Comparison of ENCODE assay signal across 21 cellular contexts in genomic region chr12:46669720-46670119, GRCh38.
DNase-seq lines count a peak whose midpoint lies in the region; ATAC-seq and TF ChIP-seq lines count a peak whose summit lies in the region.
"Had no signal": no experiment of that assay in that cellular context is flagged by ENCODE, and none has a peak within 500 bp of the region (broad histone marks: within the 10 kb centered on the region; RNA-seq: fewer than 3 reads in every experiment).

No MANE protein-coding gene starts in this region.

- H3K36me3 ChIP-seq in GM23338 (ENCODE audit: insufficient read depth), result peaks cover 7% of the 10 kb centered on the region; the same call in 1 of the 2 replicates
- H3K36me3 ChIP-seq in HUES6 (ENCODE audit: control insufficient read depth, insufficient read depth, low read length), result peaks cover 6% of the 10 kb centered on the region; the same call in 1 of the 2 replicates

- peaks cover 22% of the 10 kb centered on the region for H3K9me2 ChIP-seq in GM23338 (ENCODE audit: insufficient read depth)

- H3K27ac ChIP-seq in GM23338 (ENCODE audit: low read depth), result peak overlapping the region; percentile 97
- peak overlapping the region; percentile 93 for H3K27ac ChIP-seq in HUES6 (ENCODE audit: low read depth, low read length)
- H3K27ac ChIP-seq: SK-N-MC had no signal

- H3K4me1 ChIP-seq in GM23338 (ENCODE audit: insufficient read depth) (peaks cover 15% of the 10 kb centered on the region; the same call in 1 of the 2 replicates), HUES6 (ENCODE audit: control insufficient read depth, insufficient read depth, low read length) (peaks cover 22% of the 10 kb centered on the region)

- H3K4me2 ChIP-seq in GM23338, result peak overlapping the region; percentile 51

- H3K36me3 Mint-ChIP-seq in GM23338 (ENCODE audit: low read depth), result peaks cover 56% of the 10 kb centered on the region
- H3K36me3 Mint-ChIP-seq: CD14-positive monocyte had no signal

- peak overlapping the region; percentile 92 for H3K27ac Mint-ChIP-seq in GM23338
- H3K27ac Mint-ChIP-seq: B cell, CD14-positive monocyte had no signal

- no peak overlapping the region for H2AFZ ChIP-seq in GM23338

- DNase-seq in GM23338 (ENCODE audit: low spot score) (peak; percentile 90), fibroblast of the aortic adventitia (ENCODE audit: low read depth) (peak; percentile 76), iPS-NIHi11 (ENCODE audit: low spot score) (peak; percentile 70), COR-L47 (lab: John Stamatoyannopoulos, UW) (no peak), T1000 (lab: John Stamatoyannopoulos, UW) (no peak)
- no peak for DNase-seq in stimulated activated CD4-positive, alpha-beta T cell treated with anti-CD3 and anti-CD28 coated beads, Interleukin-2, amount 100 ng/mL, for 48 hours
- DNase-seq: EL, HCEC 1CT, Kasumi-1, NCI-H1694, NCI-H2081, NCI-H2171, NCI-H524 treated with DMSO at 0.1 percent for 48 hours, NCI-H82, RPMI8226, SHP77 treated with DMSO at 0.1 percent for 48 hours had no signal

- H3K79me2 ChIP-seq in GM23338 (replicated peaks; ENCODE audit: insufficient read depth), result 0 out of 2 replicates have a peak, but pooled peaks cover 8% of the 10 kb centered on the region

- peaks cover 11% of the 10 kb centered on the region for H3K27me3 Mint-ChIP-seq in GM23338 (ENCODE audit: insufficient read depth, low read depth, poor library complexity)
- H3K27me3 Mint-ChIP-seq: B cell had no signal

- peaks cover 31% of the 10 kb centered on the region for H3K9me3 Mint-ChIP-seq in GM23338

- H3K4me3 Mint-ChIP-seq in GM23338, result peak overlapping the region; percentile 11; the same call in 1 of the 3 replicates
- H3K4me3 Mint-ChIP-seq: B cell, CD14-positive monocyte had no signal

- TF ChIP-seq CTCF in GM23338 (conservative IDR thresholded peaks at IDR 0.05; ENCODE audit: low read depth in 2 of 2) (no peak), fibroblast of the aortic adventitia (IDR thresholded peaks at IDR 0.05; ENCODE audit: insufficient read depth, low read length) (no peak)

- H3K4me3 ChIP-seq in GM23338 (peak overlapping the region; percentile 24), HUES6 (ENCODE audit: low read depth, low read length) (peak overlapping the region; percentile 20), fibroblast of the aortic adventitia (ENCODE audit: low read depth, low read length) (no peak overlapping the region)
- H3K4me3 ChIP-seq: SK-N-MC had no signal

- H4K20me1 ChIP-seq in GM23338 (replicated peaks; ENCODE audit: insufficient read depth), result no peaks in the 10 kb centered on the region

- H3K27me3 ChIP-seq in GM23338 (ENCODE audit: insufficient read depth) (no peaks in the 10 kb centered on the region), HUES6 (ENCODE audit: control insufficient read depth, insufficient read depth, low read length) (no peaks in the 10 kb centered on the region)

- ATAC-seq in GM23338 (peak; percentile 98), HG02981 (IDR thresholded peaks at IDR 0.05; ENCODE audit: unreplicated experiment) (no peak)

- no peak overlapping the region for H3K9ac ChIP-seq in HUES6 (ENCODE audit: low read length)

- no peaks in the 10 kb centered on the region for H3F3A ChIP-seq in GM23338 (replicated peaks; ENCODE audit: low read depth)

- peaks cover 30% of the 10 kb centered on the region for H3K9me3 ChIP-seq in HUES6 (ENCODE audit: control insufficient read depth, insufficient read depth, low read depth, low read length)

- H3K4me1 Mint-ChIP-seq in GM23338, result peaks cover 45% of the 10 kb centered on the region

TF ChIP-seq in GM23338, 12 proteins besides CTCF, POLR2A, EP300 and RAD21 (continues in another document):
- TF ChIP-seq ZNF462 (CRISPR knock-in tag; IDR thresholded peaks at IDR 0.05) (peak; percentile 90), NANOG (IDR thresholded peaks at IDR 0.05; ENCODE audit: borderline replicate concordance) (peak; percentile 94), ETS1 (IDR thresholded peaks at IDR 0.05) (peak; percentile 65; the same call in 1 of the 2 replicates), STAT1 (IDR thresholded peaks at IDR 0.05; ENCODE audit: unreplicated experiment) (no peak), ZNF114 (CRISPR knock-in tag; IDR thresholded peaks at IDR 0.05) (0 out of 2 replicates have a peak, but pooled peaks have one; percentile 10), EZH2phosphoT487 (IDR thresholded peaks at IDR 0.05; ENCODE audit: unreplicated experiment) (no peak)

Comparison
In these comparisons a context has a peak if more than half of its experiments do, and no peak if none do; other contexts are left out.
1. DNase-seq: peak in GM23338 (single experiment), fibroblast of the aortic adventitia (single experiment) and iPS-NIHi11 (single experiment); none in COR-L47 (single experiment), T1000 (single experiment) and stimulated activated CD4-positive, alpha-beta T cell treated with anti-CD3 and anti-CD28 coated beads, Interleukin-2, amount 100 ng/mL, for 48 hours (0 of 2).